In the genomic region with DNA sequence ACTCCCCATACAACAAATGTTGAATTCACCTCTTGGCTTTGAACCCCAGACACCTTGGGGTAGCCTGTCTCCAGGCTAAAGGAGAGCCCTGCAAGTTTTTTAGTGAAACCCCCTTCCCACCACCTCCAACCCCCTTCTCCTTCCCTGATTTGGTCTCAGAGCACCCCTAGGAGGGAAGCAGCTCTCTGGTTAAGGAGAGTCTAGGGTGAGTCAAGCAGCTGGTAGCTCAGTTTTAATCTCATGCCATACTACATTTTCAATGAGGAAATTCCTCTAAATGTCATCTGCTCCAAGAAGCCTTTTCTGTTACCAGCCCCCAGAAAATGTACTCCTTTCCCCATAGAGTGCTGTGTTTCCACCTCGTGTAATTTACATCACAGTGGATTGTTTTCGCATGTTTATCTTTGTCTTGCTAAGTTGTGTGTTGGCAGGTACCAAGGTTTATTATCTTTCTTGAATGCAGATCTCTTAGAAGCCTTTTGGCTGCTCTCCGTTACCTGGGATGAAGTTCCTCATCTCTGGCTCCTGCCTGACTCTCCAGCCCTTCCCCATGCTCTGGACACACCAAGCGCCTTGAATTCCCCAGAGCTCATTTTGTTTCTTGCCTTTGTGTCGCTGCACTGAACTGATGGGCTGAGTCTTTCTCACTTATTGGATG, we compare ENCODE assay signal across 17 cellular contexts.
A peak's percentile ranks its signal among the peaks of the same experiment; 100 is the strongest.
DNase-seq lines count a peak whose midpoint lies in the region; ATAC-seq, FAIRE-seq and TF ChIP-seq lines count a peak whose summit lies in the region.
"Had no signal": no experiment of that assay in that cellular context is flagged by ENCODE, and none has a peak within 500 bp of the region (broad histone marks: within the 10 kb centered on the region; RNA-seq: fewer than 3 reads in every experiment).

No MANE protein-coding gene starts in this region.

- POLR2A ChIA-PET in SK-N-SH (lab: Yijun Ruan, JAX): no interaction called here

- peak overlapping the region; percentile 60 for H3K9ac ChIP-seq in SK-N-SH
- H3K9ac ChIP-seq in smooth muscle cell (ENCODE audit: low read depth): peak overlapping the region; percentile 76
- H3K9ac ChIP-seq: parathyroid adenoma had no signal

- peaks cover 48% of the 10 kb centered on the region for H3F3A ChIP-seq in SK-N-SH (replicated peaks; ENCODE audit: insufficient read depth)
- peaks cover 3% of the 10 kb centered on the region for H3F3A ChIP-seq in smooth muscle cell (ENCODE audit: low read depth)

- ATAC-seq in HG02759 (IDR thresholded peaks at IDR 0.05; ENCODE audit: unreplicated experiment): no peak
- ATAC-seq: activated CD4-positive, alpha-beta T cell treated with anti-CD3 and anti-CD28 coated beads for 36 hours; GM12878 had no signal

- peaks cover 3 to 41% of the 10 kb centered on the region in 2 experiments; a peak in 3 of 4 replicates for H3K4me1 ChIP-seq in SK-N-SH (ENCODE audit: control insufficient read depth in 1 of 2, insufficient read depth in 2 of 2, low read depth in 1 of 2, low read length in 1 of 2)
- H3K4me1 ChIP-seq in smooth muscle cell (ENCODE audit: low read depth): peaks cover 10% of the 10 kb centered on the region
- no peaks in the 10 kb centered on the region for H3K4me1 ChIP-seq in small intestine (ENCODE audit: control insufficient read depth in 2 of 2, insufficient read depth in 1 of 2, low read depth in 1 of 2, low read length in 1 of 2)
- H3K4me1 ChIP-seq: parathyroid adenoma had no signal

- TF ChIP-seq CTCF in SK-N-SH (IDR thresholded peaks at IDR 0.05) (no peak), fibroblast of pulmonary artery (IDR thresholded peaks at IDR 0.05; ENCODE audit: low read length, missing control alignments) (no peak), smooth muscle cell (IDR thresholded peaks at IDR 0.05; ENCODE audit: borderline replicate concordance, insufficient read depth, poor library complexity, severe bottlenecking) (no peak)

- no peaks in the 10 kb centered on the region for H3K36me3 ChIP-seq in H7 (replicated peaks; ENCODE audit: control insufficient read depth, insufficient read depth, low read length)
- peaks cover 26 to 29% of the 10 kb centered on the region in 2 experiments for H3K36me3 ChIP-seq in SK-N-SH (replicated peaks in 1 of 2; ENCODE audit: control insufficient read depth in 1 of 2, insufficient read depth in 2 of 2, low read length in 1 of 2)
- no peaks in the 10 kb centered on the region for H3K36me3 ChIP-seq in smooth muscle cell (ENCODE audit: low read depth)
- no peaks in the 10 kb centered on the region for H3K36me3 ChIP-seq in small intestine (ENCODE audit: control insufficient read depth in 2 of 2, insufficient read depth in 2 of 2, low read length in 2 of 2)

- 88% methylated on average over 5 of the region's 5 CpGs for WGBS in SK-N-SH (ENCODE audit: low lambda C conversion rate)
- WGBS in smooth muscle cell (ENCODE audit: low lambda C conversion rate): 82% methylated on average over 5 of the region's 5 CpGs
- 86 to 90% (median 86%) methylated on average over 5 of the region's 5 CpGs for WGBS in small intestine, 3 donors

- FAIRE-seq in small intestine (lab: Jason Lieb, UNC): no peak
- FAIRE-seq: GM12878 had no signal

- H3K27ac ChIP-seq in SK-N-SH (ENCODE audit: low read depth in 2 of 2, low read length in 1 of 2): peak overlapping the region; percentile 64 to 95; a peak in 3 of 4 replicates
- peak overlapping the region; percentile 93 for H3K27ac ChIP-seq in smooth muscle cell (ENCODE audit: low read depth)
- H3K27ac ChIP-seq in small intestine (ENCODE audit: low read depth in 1 of 2, low read length in 1 of 2): no peak overlapping the region
- H3K27ac ChIP-seq: HL-60, parathyroid adenoma had no signal

- TF ChIP-seq EP300 in SK-N-SH (IDR thresholded peaks at IDR 0.05; ENCODE audit: borderline replicate concordance in 1 of 2, low read depth in 1 of 2, low read length in 1 of 2): no peak

- peak overlapping the region; percentile 60 for H3K4me2 ChIP-seq in SK-N-SH
- H3K4me2 ChIP-seq in smooth muscle cell: peak overlapping the region; percentile 68

- no peak overlapping the region for H2AFZ ChIP-seq in SK-N-SH (ENCODE audit: low read depth)
- no peak overlapping the region for H2AFZ ChIP-seq in smooth muscle cell (ENCODE audit: low read depth)
- H2AFZ ChIP-seq: parathyroid adenoma had no signal

- H3K27me3 ChIP-seq in H7 (ENCODE audit: control insufficient read depth, insufficient read depth, low read length) (no peaks in the 10 kb centered on the region), SK-N-SH (ENCODE audit: insufficient read depth) (no peaks in the 10 kb centered on the region), smooth muscle cell (ENCODE audit: low read depth) (no peaks in the 10 kb centered on the region), small intestine (ENCODE audit: control insufficient read depth in 2 of 2, insufficient read depth in 2 of 2, low read length in 2 of 2) (no peaks in the 10 kb centered on the region)

- H3K9me3 ChIP-seq in SK-N-SH: no peaks in the 10 kb centered on the region
- no peaks in the 10 kb centered on the region for H3K9me3 ChIP-seq in smooth muscle cell (replicated peaks; ENCODE audit: low read depth)
- H3K9me3 ChIP-seq in small intestine (ENCODE audit: control insufficient read depth, low read depth): no peaks in the 10 kb centered on the region

- TF ChIP-seq POLR2A in erythroblast (IDR thresholded peaks at IDR 0.05; ENCODE audit: low read length): no peak

- H3K9me2 ChIP-seq in SK-N-SH: no peaks in the 10 kb centered on the region

- H4K20me1 ChIP-seq in SK-N-SH (ENCODE audit: insufficient read depth) (no peaks in the 10 kb centered on the region; the same call in 1 of the 2 replicates), smooth muscle cell (ENCODE audit: low read depth) (no peaks in the 10 kb centered on the region)

- H3K4me3 ChIP-seq in H7 (ENCODE audit: insufficient read depth, low read depth, low read length) (no peak overlapping the region), SK-N-SH (ENCODE audit: low read depth in 2 of 2, low read length in 1 of 2) (0 out of 4 replicates have a peak overlapping the region, but pooled peaks of 1 of the 2 experiments have one; percentile 3), fibroblast of pulmonary artery (replicated peaks; ENCODE audit: low read depth, low read length) (no peak overlapping the region), smooth muscle cell (no peak overlapping the region), small intestine (ENCODE audit: low read depth in 1 of 2, low read length in 2 of 2) (no peak overlapping the region)
- H3K4me3 ChIP-seq: GM12878 had no signal

- CTCF ChIA-PET in SK-N-SH (lab: Yijun Ruan, JAX): interaction anchor here (0.9 to 1.6 kb wide), 6 partner anchors 9 to 146 kb away, joined by 3 to 6 read pairs (median 3); no protein-coding TSS in a partner anchor

- H3K79me2 ChIP-seq in SK-N-SH (ENCODE audit: insufficient read depth) (peaks cover 81% of the 10 kb centered on the region), smooth muscle cell (ENCODE audit: low read depth) (peaks cover 20% of the 10 kb centered on the region)

- peak; percentile 61 for DNase-seq in H7
- no peak for DNase-seq in SK-N-SH
- DNase-seq in fibroblast of pulmonary artery (ENCODE audit: low read depth): peak; percentile 44
- no peak for DNase-seq in smooth muscle cell (lab: John Stamatoyannopoulos, UW; ENCODE audit: unreplicated experiment)
- DNase-seq in small intestine: no peak
- DNase-seq in NCI-H1694 treated with DMSO at 0.1 percent for 48 hours (lab: John Stamatoyannopoulos, UW): no peak
- no peak for DNase-seq in erythroblast (lab: John Stamatoyannopoulos, UW)
- DNase-seq: activated CD4-positive, alpha-beta T cell treated with anti-CD3 and anti-CD28 coated beads for 36 hours; activated T-cell treated with anti-CD3 and anti-CD28 coated beads, Interleukin-2, amount 50 U/mL, for 24 hours; endodermal cell; hippocampal formation; mesendoderm; stimulated activated CD4-positive, alpha-beta T cell treated with anti-CD3 and anti-CD28 coated beads, Interleukin-15, amount 100 ng/mL, for 24 hours had no signal

- TF ChIP-seq RAD21 in SK-N-SH (IDR thresholded peaks at IDR 0.05; ENCODE audit: low read length): no peak

TF ChIP-seq in SK-N-SH, 30 proteins besides CTCF, POLR2A, EP300 and RAD21:
- no peak for TF ChIP-seq CHD2 (IDR thresholded peaks at IDR 0.05; ENCODE audit: low read length, partially characterized antibody)
- 0 out of 2 replicates have a peak, but pooled peaks have one; percentile 22 for TF ChIP-seq JUND (IDR thresholded peaks at IDR 0.05)

Comparison
In these comparisons a context has a peak if more than half of its experiments do, and no peak if none do; other contexts are left out.
1. DNase-seq: peak in H7 (single experiment) and fibroblast of pulmonary artery (single experiment); none in SK-N-SH (single experiment), smooth muscle cell (single experiment), small intestine (single experiment), NCI-H1694 treated with DMSO at 0.1 percent for 48 hours (single experiment) and erythroblast (0 of 2).
2. H3K27ac ChIP-seq: peak in SK-N-SH (2 of 2) and smooth muscle cell (single experiment); none in small intestine (0 of 2).